Comparison of ENCODE assay signal across 25 cellular contexts in genomic region chr3:41101231-41101630, GRCh38.
"Had no signal": no experiment of that assay in that cellular context is flagged by ENCODE, and none has a peak within 500 bp of the region (broad histone marks: within the 10 kb centered on the region; RNA-seq: fewer than 3 reads in every experiment).

No MANE protein-coding gene starts in this region.

- H3K4me1 ChIP-seq: lower lobe of right lung, psoas muscle, sigmoid colon, spleen, tibial nerve, upper lobe of right lung, uterus had no signal

- H3K27ac ChIP-seq: coronary artery, lower lobe of right lung, ovary, psoas muscle, sigmoid colon, spleen, thoracic aorta, tibial nerve, upper lobe of right lung, uterus had no signal

- DNase-seq: dermis blood vessel endothelial cell; effector memory CD4-positive, alpha-beta T cell; kidney glomerular epithelial cell; left colon; left ventricle myocardium superior; lower lobe of right lung; natural killer cell; occipital lobe; ovary; posterior cingulate gyrus; psoas muscle; right cardiac atrium; sigmoid colon; spleen; stimulated activated CD4-positive, alpha-beta T cell treated with anti-CD3 and anti-CD28 coated beads, Interleukin-4, amount 100 ng/mL, for 4 hours; stimulated activated naive CD8-positive, alpha-beta T cell treated with anti-CD3 and anti-CD28 coated beads, Interleukin-15, Interleukin-2, amounts not matched to agents 100 U/mL and 50 U/mL, for 24 hours; upper lobe of right lung; uterus had no signal

- H3K4me1 Mint-ChIP-seq: natural killer cell; stimulated activated memory B cell treated with anti-CD40 and anti-IgM and Interleukin-4, amounts not matched to agents 10 μg/mL and 1 μg/mL and 100 μg/mL, for 72 hours had no signal

- H3K4me3 ChIP-seq: coronary artery, lower lobe of right lung, ovary, psoas muscle, sigmoid colon, spleen, thoracic aorta, tibial nerve, upper lobe of right lung, uterus had no signal

- H3K36me3 ChIP-seq: lower lobe of right lung, ovary, sigmoid colon, spleen, thoracic aorta, tibial nerve, upper lobe of right lung, uterus had no signal

- FAIRE-seq: endometrium, frontal cortex, islet of Langerhans had no signal

- H3K4me3 Mint-ChIP-seq: natural killer cell; stimulated activated memory B cell treated with anti-CD40 and anti-IgM and Interleukin-4, amounts not matched to agents 10 μg/mL and 1 μg/mL and 100 μg/mL, for 72 hours had no signal

- H3K27me3 ChIP-seq: ovary, sigmoid colon, spleen, tibial nerve, upper lobe of right lung, uterus had no signal

- H3K27ac Mint-ChIP-seq: natural killer cell; stimulated activated memory B cell treated with anti-CD40 and anti-IgM and Interleukin-4, amounts not matched to agents 10 μg/mL and 1 μg/mL and 100 μg/mL, for 72 hours had no signal

- H3K9me3 Mint-ChIP-seq: natural killer cell; stimulated activated memory B cell treated with anti-CD40 and anti-IgM and Interleukin-4, amounts not matched to agents 10 μg/mL and 1 μg/mL and 100 μg/mL, for 72 hours had no signal

- H3K9me3 ChIP-seq: lower lobe of right lung, ovary, psoas muscle, sigmoid colon, spleen, thoracic aorta, tibial nerve, upper lobe of right lung, uterus had no signal

- ATAC-seq: left ventricle myocardium superior; lower lobe of right lung; natural killer cell; psoas muscle; right cardiac atrium; stimulated activated memory B cell treated with anti-CD40 and anti-IgM and Interleukin-4, amounts not matched to agents 10 μg/mL and 1 μg/mL and 100 μg/mL, for 72 hours; stimulated activated naive CD8-positive, alpha-beta T cell treated with anti-CD3 and anti-CD28 coated beads, Interleukin-15, Interleukin-2, amounts not matched to agents 100 U/mL and 50 U/mL, for 24 hours; upper lobe of right lung had no signal

- H3K36me3 Mint-ChIP-seq: natural killer cell; stimulated activated memory B cell treated with anti-CD40 and anti-IgM and Interleukin-4, amounts not matched to agents 10 μg/mL and 1 μg/mL and 100 μg/mL, for 72 hours had no signal
